In genomic region chr3:25782938-25783660, GRCh38 we compare ENCODE assay signal across 1 cellular context.
TF ChIP-seq lines count a peak whose summit lies in the region.

Gene NGLY1, minus strand, starts transcription at chr3:25783443. Its CDS starts 53 bp downstream, at chr3:25783390.

TF ChIP-seq in GM12878, 131 proteins besides CTCF, POLR2A, EP300 and RAD21 (continued from another document and continues in another):
- TF ChIP-seq RELA (IDR thresholded peaks at IDR 0.05; ENCODE audit: borderline replicate concordance, partially characterized antibody), result no peak
- TF ChIP-seq BCL11A (IDR thresholded peaks at IDR 0.05; ENCODE audit: low read depth, low read length), result no peak
- no peak for TF ChIP-seq NR2C2 (IDR thresholded peaks at IDR 0.05; ENCODE audit: borderline replicate concordance, control insufficient read depth, insufficient read length, low read depth)
- no peak for TF ChIP-seq LARP7 (IDR thresholded peaks at IDR 0.05)
- no peak; the same call in 1 of the 2 replicates for TF ChIP-seq PML (IDR thresholded peaks at IDR 0.05; ENCODE audit: low read length)
- no peak for TF ChIP-seq KAT2A (conservative IDR thresholded peaks at IDR 0.05; ENCODE audit: control insufficient read depth, low read depth, low read length)
- TF ChIP-seq RB1 (IDR thresholded peaks at IDR 0.05; ENCODE audit: borderline replicate concordance), result no peak
- no peak for TF ChIP-seq PAX8 (IDR thresholded peaks at IDR 0.05)
- peak; percentile 49 for TF ChIP-seq E4F1 (IDR thresholded peaks at IDR 0.05; ENCODE audit: borderline replicate concordance, partially characterized antibody)
- TF ChIP-seq PAX5 (IDR thresholded peaks at IDR 0.05; ENCODE audit: borderline replicate concordance, low read depth, low read length), result peak; percentile 58; the same call in 1 of the 2 replicates
- peak; percentile 52 for TF ChIP-seq HDAC6 (IDR thresholded peaks at IDR 0.05; ENCODE audit: unreplicated experiment)
- no peak for TF ChIP-seq ZNF217 (IDR thresholded peaks at IDR 0.05)
- TF ChIP-seq PRDM15 (CRISPR knock-in tag; IDR thresholded peaks at IDR 0.05), result no peak
- TF ChIP-seq ELK1 (IDR thresholded peaks at IDR 0.05; ENCODE audit: low read depth, low read length), result no peak
- no peak for TF ChIP-seq ZNF592 (IDR thresholded peaks at IDR 0.05)
- no peak for TF ChIP-seq STAT1 (conservative IDR thresholded peaks at IDR 0.05)
- no peak for TF ChIP-seq BCL3 (IDR thresholded peaks at IDR 0.05; ENCODE audit: borderline replicate concordance, insufficient read depth, low read depth, low read length, poor library complexity, severe bottlenecking)
- TF ChIP-seq BHLHE40 (IDR thresholded peaks at IDR 0.05; ENCODE audit: borderline replicate concordance in 1 of 2, low read depth in 2 of 2, low read length in 1 of 2), result peak; percentile 63 to 79; a peak in 3 of 4 replicates
- TF ChIP-seq KLF5 (IDR thresholded peaks at IDR 0.05; ENCODE audit: partially characterized antibody), result no peak
- no peak for TF ChIP-seq MTA2 (IDR thresholded peaks at IDR 0.05; ENCODE audit: low read depth)
- TF ChIP-seq IKZF1 (conservative IDR thresholded peaks at IDR 0.05), result peak; percentile 62
- no peak for TF ChIP-seq ASH2L (IDR thresholded peaks at IDR 0.05; ENCODE audit: borderline replicate concordance, low read depth)
- no peak for TF ChIP-seq NFIC (IDR thresholded peaks at IDR 0.05; ENCODE audit: low read depth, low read length)
- no peak for TF ChIP-seq ESRRA (IDR thresholded peaks at IDR 0.05; ENCODE audit: low read length)
- TF ChIP-seq EGR1 (IDR thresholded peaks at IDR 0.05; ENCODE audit: borderline replicate concordance in 1 of 2, low read depth in 2 of 2, low read length in 2 of 2), result peak in 1 of 2 experiments; percentile 55; a peak in 1 of 3 replicates
- no peak for TF ChIP-seq HSF1 (IDR thresholded peaks at IDR 0.05; ENCODE audit: low read depth, low read length)
- TF ChIP-seq CEBPB (IDR thresholded peaks at IDR 0.05; ENCODE audit: borderline replicate concordance in 1 of 2, low read depth in 2 of 2, low read length in 2 of 2), result no peak
- no peak; the same call in 1 of the 2 replicates for TF ChIP-seq TCF12 (IDR thresholded peaks at IDR 0.05; ENCODE audit: low read depth, low read length)
- TF ChIP-seq NFXL1 (IDR thresholded peaks at IDR 0.05; ENCODE audit: borderline replicate concordance), result no peak
- TF ChIP-seq SIX5 (IDR thresholded peaks at IDR 0.05; ENCODE audit: low read depth, low read length, severe bottlenecking), result no peak
- TF ChIP-seq MAX (IDR thresholded peaks at IDR 0.05; ENCODE audit: low read depth, low read length), result peak; percentile 40; the same call in 1 of the 2 replicates
- TF ChIP-seq CEBPZ (IDR thresholded peaks at IDR 0.05; ENCODE audit: low read depth, low read length), result no peak
- TF ChIP-seq CREM (IDR thresholded peaks at IDR 0.05; ENCODE audit: low read depth), result no peak
- TF ChIP-seq CBX3 (IDR thresholded peaks at IDR 0.05; ENCODE audit: borderline replicate concordance, low read depth), result no peak
- TF ChIP-seq FOXK2 (IDR thresholded peaks at IDR 0.05), result no peak
- no peak for TF ChIP-seq CREB1 (IDR thresholded peaks at IDR 0.05; ENCODE audit: low read depth)
- TF ChIP-seq MXI1 (IDR thresholded peaks at IDR 0.05; ENCODE audit: low read depth, low read length), result no peak; the same call in none of the 2 replicates
- TF ChIP-seq SIN3A (IDR thresholded peaks at IDR 0.05; ENCODE audit: low read depth, low read length), result peak; percentile 62; the same call in 1 of the 2 replicates
- no peak for TF ChIP-seq USF2 (IDR thresholded peaks at IDR 0.05; ENCODE audit: borderline replicate concordance, low read depth, low read length)
- TF ChIP-seq PKNOX1 (IDR thresholded peaks at IDR 0.05), result no peak
- TF ChIP-seq POLR2AphosphoS5 (IDR thresholded peaks at IDR 0.05; ENCODE audit: low read length), result peak; percentile 70; the same call in 1 of the 2 replicates
- TF ChIP-seq IKZF2 (IDR thresholded peaks at IDR 0.05), result no peak
